Comparison of ENCODE assay signal across 9 cellular contexts in the genomic region with DNA sequence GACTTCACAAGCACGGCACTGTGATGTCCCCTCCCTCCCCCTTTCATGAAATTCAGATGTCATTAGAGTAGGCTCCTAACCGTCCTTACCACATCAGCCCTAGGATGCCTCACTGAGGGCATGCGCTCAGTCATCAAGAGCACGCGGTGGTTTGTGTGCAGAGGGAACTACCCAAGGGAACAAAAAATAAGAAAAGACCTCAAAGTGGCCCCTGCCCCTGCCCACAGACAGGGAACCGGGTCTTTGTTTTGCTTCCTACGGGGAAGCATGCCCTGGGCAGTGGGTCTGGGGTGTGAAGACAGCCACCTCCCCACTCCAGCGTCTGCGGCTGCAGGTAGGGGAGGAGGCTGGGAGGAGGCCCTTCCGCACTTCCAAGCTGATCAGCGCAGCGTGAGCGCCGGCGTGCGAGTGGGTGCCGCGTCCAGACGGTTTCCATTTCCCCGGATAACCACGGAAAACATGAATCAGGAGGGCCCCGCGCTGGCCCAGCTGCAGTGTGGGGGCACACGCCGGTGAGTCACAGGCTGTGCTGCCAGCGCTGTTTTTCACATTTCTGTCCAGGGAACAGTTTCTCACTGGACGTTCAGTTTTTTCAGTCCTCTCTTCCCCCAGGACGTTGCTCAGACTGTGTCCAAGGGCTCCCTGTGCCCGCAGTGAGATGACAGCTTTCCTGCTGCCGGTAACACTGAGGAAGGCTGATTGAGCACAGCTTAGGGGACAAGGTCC.
DNase-seq lines count a peak whose midpoint lies in the region; ATAC-seq, FAIRE-seq and TF ChIP-seq lines count a peak whose summit lies in the region.
"Had no signal": no experiment of that assay in that cellular context is flagged by ENCODE, and none has a peak within 500 bp of the region (broad histone marks: within the 10 kb centered on the region; RNA-seq: fewer than 3 reads in every experiment).

No MANE protein-coding gene starts in this region.

- FAIRE-seq in HTR-8/SVneo (lab: Jason Lieb, UNC) (peak; percentile 63), kidney (lab: Jason Lieb, UNC) (no peak)

- H3K4me3 ChIP-seq in left lung (no peak overlapping the region), kidney (ENCODE audit: low read length in 2 of 2) (no peak overlapping the region)

- H3K36me3 ChIP-seq in left lung (no peaks in the 10 kb centered on the region), kidney (ENCODE audit: control insufficient read depth in 1 of 2, insufficient read depth in 2 of 2, low read length in 2 of 2) (no peaks in the 10 kb centered on the region)

- H3K27ac ChIP-seq in left lung (peak overlapping the region in 1 of 2 donors; percentile 28), kidney (ENCODE audit: low read depth in 2 of 2, low read length in 2 of 2) (no peak overlapping the region)

- H3K36me3 Mint-ChIP-seq in activated T-helper 17 cell treated with anti-CD3 and anti-CD28 coated beads, Interleukin-2, amount 50 U/mL, for 72 hours (ENCODE audit: low read depth), result no peaks in the 10 kb centered on the region

- no peak for TF ChIP-seq CTCF in left lung (IDR thresholded peaks at IDR 0.05)
- TF ChIP-seq CTCF in kidney (IDR thresholded peaks at IDR 0.05; ENCODE audit: borderline replicate concordance, extremely low read depth, insufficient read depth), result no peak

- H3K27ac Mint-ChIP-seq in activated T-helper 17 cell treated with anti-CD3 and anti-CD28 coated beads, Interleukin-2, amount 50 U/mL, for 72 hours, result peak overlapping the region; percentile 56

- no peaks in the 10 kb centered on the region for H3K9me3 ChIP-seq in left lung
- H3K9me3 ChIP-seq in kidney (ENCODE audit: control insufficient read depth in 1 of 2, low read length in 2 of 2), result no peaks in the 10 kb centered on the region

- H3K4me1 ChIP-seq in left lung (peaks cover 3 to 7% of the 10 kb centered on the region in 2 donors), kidney (ENCODE audit: control insufficient read depth in 1 of 2, insufficient read depth in 1 of 2, low read depth in 1 of 2, low read length in 2 of 2) (no peaks in the 10 kb centered on the region)

- H3K27me3 Mint-ChIP-seq in activated T-helper 17 cell treated with anti-CD3 and anti-CD28 coated beads, Interleukin-2, amount 50 U/mL, for 72 hours, result peaks cover 15% of the 10 kb centered on the region

- ATAC-seq in activated T-helper 17 cell treated with anti-CD3 and anti-CD28 coated beads, Interleukin-2, amount 50 U/mL, for 72 hours (replicated peaks), result peak; percentile 80
- ATAC-seq in left lung (peak; percentile 46), HG02588 (IDR thresholded peaks at IDR 0.05; ENCODE audit: unreplicated experiment) (no peak)

- no peaks in the 10 kb centered on the region for H3K9me3 Mint-ChIP-seq in activated T-helper 17 cell treated with anti-CD3 and anti-CD28 coated beads, Interleukin-2, amount 50 U/mL, for 72 hours
- H3K9me3 Mint-ChIP-seq: central memory CD8-positive, alpha-beta T cell had no signal

- H3K4me1 Mint-ChIP-seq in activated T-helper 17 cell treated with anti-CD3 and anti-CD28 coated beads, Interleukin-2, amount 50 U/mL, for 72 hours, result peaks cover 13% of the 10 kb centered on the region
- H3K4me1 Mint-ChIP-seq: central memory CD8-positive, alpha-beta T cell had no signal

- intact Hi-C loops in left lung (cut with DNase I), result no loop called here
- intact Hi-C loops in kidney (cut with DNase I), result no loop called here

- H3K27me3 ChIP-seq in left lung, result peaks cover 0 to 17% of the 10 kb centered on the region in 2 donors

- peak overlapping the region; percentile 40 for H3K4me3 Mint-ChIP-seq in activated T-helper 17 cell treated with anti-CD3 and anti-CD28 coated beads, Interleukin-2, amount 50 U/mL, for 72 hours
- H3K4me3 Mint-ChIP-seq: central memory CD8-positive, alpha-beta T cell had no signal

- DNase-seq in HTR-8/SVneo (ENCODE audit: insufficient read length, low spot score) (peak; percentile 49), left lung (peak in 1 of 2 donors; percentile 74), kidney (no peak), SKM-1 (lab: John Stamatoyannopoulos, UW; ENCODE audit: unreplicated experiment) (no peak), GM19238 (ENCODE audit: insufficient read length, low spot score) (no peak)
- peak; percentile 61 to 65 for DNase-seq in stimulated activated CD8-positive, alpha-beta memory T cell treated with anti-CD3 and anti-CD28 coated beads, Interleukin-7, amount 100 ng/mL, for 48 hours (ENCODE audit: extremely low read depth in 1 of 2, low read depth in 1 of 2)

- no peak overlapping the region for H3K9ac ChIP-seq in kidney (ENCODE audit: low read length in 2 of 2)

Comparison
In these comparisons a context has a peak if more than half of its experiments do, and no peak if none do; other contexts are left out.
1. DNase-seq: peak in HTR-8/SVneo (single experiment) and stimulated activated CD8-positive, alpha-beta memory T cell treated with anti-CD3 and anti-CD28 coated beads, Interleukin-7, amount 100 ng/mL, for 48 hours (2 of 2); none in kidney (single experiment), SKM-1 (single experiment) and GM19238 (single experiment).